12 cellular contexts compared by ENCODE assay signal in the genomic region with DNA sequence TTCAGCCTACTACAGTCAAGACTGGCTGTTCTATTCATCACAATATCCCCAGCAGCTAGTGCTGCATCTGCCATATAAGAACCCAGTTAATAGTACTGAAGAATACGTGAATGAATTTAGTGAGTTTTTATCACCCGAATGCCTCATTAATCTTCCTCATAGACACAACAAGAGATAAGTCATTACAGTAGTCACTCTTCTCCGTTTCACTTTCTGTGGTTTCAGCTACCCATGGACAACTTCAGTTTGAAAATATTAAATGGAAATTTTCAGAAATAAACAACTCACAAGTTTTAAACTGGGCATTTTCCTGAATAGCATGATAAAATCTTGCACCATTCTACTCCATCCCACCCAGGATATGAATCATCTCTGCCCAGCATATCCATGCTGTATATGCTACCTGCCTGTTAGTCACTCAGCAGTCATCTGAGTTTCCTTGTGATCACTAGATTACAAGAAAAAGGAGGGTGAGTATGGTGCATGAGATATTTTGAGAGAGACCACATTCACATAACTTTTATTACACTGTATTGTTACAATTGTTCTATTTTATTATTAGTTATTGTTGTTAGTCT.
A peak's percentile ranks its signal among the peaks of the same experiment; 100 is the strongest.
DNase-seq lines count a peak whose midpoint lies in the region; ATAC-seq, FAIRE-seq and TF ChIP-seq lines count a peak whose summit lies in the region.
"Had no signal": no experiment of that assay in that cellular context is flagged by ENCODE, and none has a peak within 500 bp of the region (broad histone marks: within the 10 kb centered on the region; RNA-seq: fewer than 3 reads in every experiment).

No MANE protein-coding gene starts in this region.

- TF ChIP-seq POLR2A in GM12892 (IDR thresholded peaks at IDR 0.05; ENCODE audit: low read depth, low read length) = no peak

- ATAC-seq in GM19395 (IDR thresholded peaks at IDR 0.05; ENCODE audit: unreplicated experiment) (peak; percentile 68), HG03575 (IDR thresholded peaks at IDR 0.05; ENCODE audit: extremely low read depth, insufficient number of reproducible peaks, low FRiP score, unreplicated experiment) (peak; percentile 45)
- ATAC-seq: stimulated activated naive B cell treated with anti-CD40 and anti-IgM and Interleukin-4, amounts not matched to agents 10 μg/mL and 1 μg/mL and 100 μg/mL, for 72 hours had no signal

- no peak overlapping the region for H3K4me3 ChIP-seq in bronchial epithelial cell (ENCODE audit: low read depth, low read length)

- no peaks in the 10 kb centered on the region for H3K27me3 ChIP-seq in bronchial epithelial cell (ENCODE audit: control insufficient read depth, insufficient read depth, low read length)

- peak; percentile 93 for DNase-seq in A172 (ENCODE audit: low spot score)
- peak; percentile 96 for DNase-seq in bronchial epithelial cell (ENCODE audit: low read depth)
- DNase-seq in inferior parietal cortex (ENCODE audit: extremely low spot score) = no peak
- no peak for DNase-seq in GM12892 (ENCODE audit: insufficient read length)
- no peak for DNase-seq in stimulated activated CD4-positive, alpha-beta T cell treated with anti-CD3 and anti-CD28 coated beads, Interleukin-4, amount 100 ng/mL, for 4 hours
- no peak for DNase-seq in mesenteric fat pad (ENCODE audit: low spot score)
- DNase-seq: activated CD4-positive, alpha-beta T cell treated with anti-CD3 and anti-CD28 coated beads for 1 hour; NK-92 treated with Interleukin-12 subunit alpha and Interleukin-12 subunit beta, amount 100 ng/mL, for 24 hours; posterior cingulate gyrus; stimulated activated naive B cell treated with anti-CD40 and anti-IgM and Interleukin-4, amounts not matched to agents 10 μg/mL and 1 μg/mL and 100 μg/mL, for 72 hours had no signal

- TF ChIP-seq CTCF in bronchial epithelial cell (IDR thresholded peaks at IDR 0.05; ENCODE audit: insufficient read depth, low read length, severe bottlenecking) = no peak

- no peak for FAIRE-seq in bronchial epithelial cell (lab: Jason Lieb, UNC)
- FAIRE-seq in GM12892 (lab: Jason Lieb, UNC) = no peak

- no peaks in the 10 kb centered on the region for H3K36me3 ChIP-seq in bronchial epithelial cell (ENCODE audit: control insufficient read depth, insufficient read depth, low read length)

Comparison
In these comparisons a context has a peak if more than half of its experiments do, and no peak if none do; other contexts are left out.
1. DNase-seq: peak in A172 (single experiment) and bronchial epithelial cell (single experiment); none in inferior parietal cortex (single experiment), GM12892 (single experiment), stimulated activated CD4-positive, alpha-beta T cell treated with anti-CD3 and anti-CD28 coated beads, Interleukin-4, amount 100 ng/mL, for 4 hours (0 of 2) and mesenteric fat pad (single experiment).